In the genomic region with DNA sequence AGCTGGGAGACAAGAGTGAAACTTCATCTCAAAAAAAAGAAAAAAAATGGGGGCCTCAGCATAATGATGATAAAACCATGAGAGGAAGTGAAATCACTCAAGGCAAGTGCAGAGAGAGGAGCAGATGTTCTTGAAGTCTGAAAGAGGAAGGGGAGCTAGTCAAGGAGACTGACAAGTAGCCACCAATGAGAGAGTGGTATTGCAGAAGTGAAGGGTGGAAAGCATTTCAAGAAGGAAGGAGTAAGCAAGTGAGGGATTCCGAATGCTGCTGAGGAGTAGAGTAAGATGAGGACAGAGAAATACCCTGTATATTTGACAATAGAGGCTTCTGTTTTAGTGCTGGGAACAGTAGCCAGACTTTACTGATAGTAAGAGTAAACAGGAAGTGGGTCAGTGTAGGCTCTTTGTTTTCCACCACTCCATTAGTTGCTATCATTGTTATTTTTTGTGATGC, we compare ENCODE assay signal across 1 cellular context.
A peak's percentile ranks its signal among the peaks of the same experiment; 100 is the strongest.
TF ChIP-seq lines count a peak whose summit lies in the region.

No MANE protein-coding gene starts in this region.

TF ChIP-seq in GM12878, 131 proteins besides CTCF, POLR2A, EP300 and RAD21 (continued from another document and continues in another):
- TF ChIP-seq, protein P1, sequence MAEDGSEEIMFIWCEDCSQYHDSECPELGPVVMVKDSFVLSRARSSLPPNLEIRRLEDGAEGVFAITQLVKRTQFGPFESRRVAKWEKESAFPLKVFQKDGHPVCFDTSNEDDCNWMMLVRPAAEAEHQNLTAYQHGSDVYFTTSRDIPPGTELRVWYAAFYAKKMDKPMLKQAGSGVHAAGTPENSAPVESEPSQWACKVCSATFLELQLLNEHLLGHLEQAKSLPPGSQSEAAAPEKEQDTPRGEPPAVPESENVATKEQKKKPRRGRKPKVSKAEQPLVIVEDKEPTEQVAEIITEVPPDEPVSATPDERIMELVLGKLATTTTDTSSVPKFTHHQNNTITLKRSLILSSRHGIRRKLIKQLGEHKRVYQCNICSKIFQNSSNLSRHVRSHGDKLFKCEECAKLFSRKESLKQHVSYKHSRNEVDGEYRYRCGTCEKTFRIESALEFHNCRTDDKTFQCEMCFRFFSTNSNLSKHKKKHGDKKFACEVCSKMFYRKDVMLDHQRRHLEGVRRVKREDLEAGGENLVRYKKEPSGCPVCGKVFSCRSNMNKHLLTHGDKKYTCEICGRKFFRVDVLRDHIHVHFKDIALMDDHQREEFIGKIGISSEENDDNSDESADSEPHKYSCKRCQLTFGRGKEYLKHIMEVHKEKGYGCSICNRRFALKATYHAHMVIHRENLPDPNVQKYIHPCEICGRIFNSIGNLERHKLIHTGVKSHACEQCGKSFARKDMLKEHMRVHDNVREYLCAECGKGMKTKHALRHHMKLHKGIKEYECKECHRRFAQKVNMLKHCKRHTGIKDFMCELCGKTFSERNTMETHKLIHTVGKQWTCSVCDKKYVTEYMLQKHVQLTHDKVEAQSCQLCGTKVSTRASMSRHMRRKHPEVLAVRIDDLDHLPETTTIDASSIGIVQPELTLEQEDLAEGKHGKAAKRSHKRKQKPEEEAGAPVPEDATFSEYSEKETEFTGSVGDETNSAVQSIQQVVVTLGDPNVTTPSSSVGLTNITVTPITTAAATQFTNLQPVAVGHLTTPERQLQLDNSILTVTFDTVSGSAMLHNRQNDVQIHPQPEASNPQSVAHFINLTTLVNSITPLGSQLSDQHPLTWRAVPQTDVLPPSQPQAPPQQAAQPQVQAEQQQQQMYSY (CRISPR knock-in tag; IDR thresholded peaks at IDR 0.05): no peak
- TF ChIP-seq CBX3 (IDR thresholded peaks at IDR 0.05; ENCODE audit: borderline replicate concordance, low read depth) (no peak), RELA (IDR thresholded peaks at IDR 0.05; ENCODE audit: borderline replicate concordance, partially characterized antibody) (no peak), BRCA1 (IDR thresholded peaks at IDR 0.05; ENCODE audit: low read depth, low read length) (no peak), YY1 (IDR thresholded peaks at IDR 0.05; ENCODE audit: low read depth, low read length) (no peak; the same call in 1 of the 2 replicates), FOXK2 (IDR thresholded peaks at IDR 0.05) (no peak), KDM1A (IDR thresholded peaks at IDR 0.05; ENCODE audit: borderline replicate concordance) (no peak), CHD2 (IDR thresholded peaks at IDR 0.05; ENCODE audit: borderline replicate concordance, low read depth, low read length) (no peak), ATF7 (IDR thresholded peaks at IDR 0.05; ENCODE audit: low read depth) (0 out of 2 replicates have a peak, but pooled peaks have one; percentile 37), JUNB (IDR thresholded peaks at IDR 0.05) (no peak), ASH2L (IDR thresholded peaks at IDR 0.05; ENCODE audit: borderline replicate concordance, low read depth) (no peak), POLR2AphosphoS5 (IDR thresholded peaks at IDR 0.05; ENCODE audit: low read length) (0 out of 2 replicates have a peak, but pooled peaks have one; percentile 46), HDAC6 (IDR thresholded peaks at IDR 0.05; ENCODE audit: unreplicated experiment) (no peak), RUNX3 (IDR thresholded peaks at IDR 0.05; ENCODE audit: low read length) (peak; percentile 44; the same call in 1 of the 2 replicates), MEF2A (IDR thresholded peaks at IDR 0.05; ENCODE audit: insufficient read depth, low read depth, low read length) (no peak), DPF2 (IDR thresholded peaks at IDR 0.05) (no peak), SMAD5 (IDR thresholded peaks at IDR 0.05; ENCODE audit: low read depth) (no peak), HDGF (IDR thresholded peaks at IDR 0.05) (peak; percentile 53; the same call in 1 of the 2 replicates), ZNF384 (IDR thresholded peaks at IDR 0.05; ENCODE audit: borderline replicate concordance, low read depth, low read length) (peak; percentile 81), ZNF274 (IDR thresholded peaks at IDR 0.05; ENCODE audit: insufficient read depth, insufficient read length) (no peak), NRF1 (conservative IDR thresholded peaks at IDR 0.05; ENCODE audit: low read depth, low read length) (no peak), CHD4 (IDR thresholded peaks at IDR 0.05) (no peak), LARP7 (IDR thresholded peaks at IDR 0.05) (no peak), WRNIP1 (IDR thresholded peaks at IDR 0.05; ENCODE audit: borderline replicate concordance, low read depth, low read length) (no peak)
- TF ChIP-seq, protein P2, sequence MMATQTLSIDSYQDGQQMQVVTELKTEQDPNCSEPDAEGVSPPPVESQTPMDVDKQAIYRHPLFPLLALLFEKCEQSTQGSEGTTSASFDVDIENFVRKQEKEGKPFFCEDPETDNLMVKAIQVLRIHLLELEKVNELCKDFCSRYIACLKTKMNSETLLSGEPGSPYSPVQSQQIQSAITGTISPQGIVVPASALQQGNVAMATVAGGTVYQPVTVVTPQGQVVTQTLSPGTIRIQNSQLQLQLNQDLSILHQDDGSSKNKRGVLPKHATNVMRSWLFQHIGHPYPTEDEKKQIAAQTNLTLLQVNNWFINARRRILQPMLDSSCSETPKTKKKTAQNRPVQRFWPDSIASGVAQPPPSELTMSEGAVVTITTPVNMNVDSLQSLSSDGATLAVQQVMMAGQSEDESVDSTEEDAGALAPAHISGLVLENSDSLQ (IDR thresholded peaks at IDR 0.05): peak; percentile 82
- TF ChIP-seq, protein P3, sequence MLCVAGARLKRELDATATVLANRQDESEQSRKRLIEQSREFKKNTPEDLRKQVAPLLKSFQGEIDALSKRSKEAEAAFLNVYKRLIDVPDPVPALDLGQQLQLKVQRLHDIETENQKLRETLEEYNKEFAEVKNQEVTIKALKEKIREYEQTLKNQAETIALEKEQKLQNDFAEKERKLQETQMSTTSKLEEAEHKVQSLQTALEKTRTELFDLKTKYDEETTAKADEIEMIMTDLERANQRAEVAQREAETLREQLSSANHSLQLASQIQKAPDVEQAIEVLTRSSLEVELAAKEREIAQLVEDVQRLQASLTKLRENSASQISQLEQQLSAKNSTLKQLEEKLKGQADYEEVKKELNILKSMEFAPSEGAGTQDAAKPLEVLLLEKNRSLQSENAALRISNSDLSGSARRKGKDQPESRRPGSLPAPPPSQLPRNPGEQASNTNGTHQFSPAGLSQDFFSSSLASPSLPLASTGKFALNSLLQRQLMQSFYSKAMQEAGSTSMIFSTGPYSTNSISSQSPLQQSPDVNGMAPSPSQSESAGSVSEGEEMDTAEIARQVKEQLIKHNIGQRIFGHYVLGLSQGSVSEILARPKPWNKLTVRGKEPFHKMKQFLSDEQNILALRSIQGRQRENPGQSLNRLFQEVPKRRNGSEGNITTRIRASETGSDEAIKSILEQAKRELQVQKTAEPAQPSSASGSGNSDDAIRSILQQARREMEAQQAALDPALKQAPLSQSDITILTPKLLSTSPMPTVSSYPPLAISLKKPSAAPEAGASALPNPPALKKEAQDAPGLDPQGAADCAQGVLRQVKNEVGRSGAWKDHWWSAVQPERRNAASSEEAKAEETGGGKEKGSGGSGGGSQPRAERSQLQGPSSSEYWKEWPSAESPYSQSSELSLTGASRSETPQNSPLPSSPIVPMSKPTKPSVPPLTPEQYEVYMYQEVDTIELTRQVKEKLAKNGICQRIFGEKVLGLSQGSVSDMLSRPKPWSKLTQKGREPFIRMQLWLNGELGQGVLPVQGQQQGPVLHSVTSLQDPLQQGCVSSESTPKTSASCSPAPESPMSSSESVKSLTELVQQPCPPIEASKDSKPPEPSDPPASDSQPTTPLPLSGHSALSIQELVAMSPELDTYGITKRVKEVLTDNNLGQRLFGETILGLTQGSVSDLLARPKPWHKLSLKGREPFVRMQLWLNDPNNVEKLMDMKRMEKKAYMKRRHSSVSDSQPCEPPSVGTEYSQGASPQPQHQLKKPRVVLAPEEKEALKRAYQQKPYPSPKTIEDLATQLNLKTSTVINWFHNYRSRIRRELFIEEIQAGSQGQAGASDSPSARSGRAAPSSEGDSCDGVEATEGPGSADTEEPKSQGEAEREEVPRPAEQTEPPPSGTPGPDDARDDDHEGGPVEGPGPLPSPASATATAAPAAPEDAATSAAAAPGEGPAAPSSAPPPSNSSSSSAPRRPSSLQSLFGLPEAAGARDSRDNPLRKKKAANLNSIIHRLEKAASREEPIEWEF (IDR thresholded peaks at IDR 0.05; ENCODE audit: insufficient replicate concordance, low read depth, low read length): no peak
- TF ChIP-seq, protein P4, sequence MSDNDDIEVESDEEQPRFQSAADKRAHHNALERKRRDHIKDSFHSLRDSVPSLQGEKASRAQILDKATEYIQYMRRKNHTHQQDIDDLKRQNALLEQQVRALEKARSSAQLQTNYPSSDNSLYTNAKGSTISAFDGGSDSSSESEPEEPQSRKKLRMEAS (IDR thresholded peaks at IDR 0.05; ENCODE audit: low read depth, low read length): no peak
- TF ChIP-seq, protein P5, sequence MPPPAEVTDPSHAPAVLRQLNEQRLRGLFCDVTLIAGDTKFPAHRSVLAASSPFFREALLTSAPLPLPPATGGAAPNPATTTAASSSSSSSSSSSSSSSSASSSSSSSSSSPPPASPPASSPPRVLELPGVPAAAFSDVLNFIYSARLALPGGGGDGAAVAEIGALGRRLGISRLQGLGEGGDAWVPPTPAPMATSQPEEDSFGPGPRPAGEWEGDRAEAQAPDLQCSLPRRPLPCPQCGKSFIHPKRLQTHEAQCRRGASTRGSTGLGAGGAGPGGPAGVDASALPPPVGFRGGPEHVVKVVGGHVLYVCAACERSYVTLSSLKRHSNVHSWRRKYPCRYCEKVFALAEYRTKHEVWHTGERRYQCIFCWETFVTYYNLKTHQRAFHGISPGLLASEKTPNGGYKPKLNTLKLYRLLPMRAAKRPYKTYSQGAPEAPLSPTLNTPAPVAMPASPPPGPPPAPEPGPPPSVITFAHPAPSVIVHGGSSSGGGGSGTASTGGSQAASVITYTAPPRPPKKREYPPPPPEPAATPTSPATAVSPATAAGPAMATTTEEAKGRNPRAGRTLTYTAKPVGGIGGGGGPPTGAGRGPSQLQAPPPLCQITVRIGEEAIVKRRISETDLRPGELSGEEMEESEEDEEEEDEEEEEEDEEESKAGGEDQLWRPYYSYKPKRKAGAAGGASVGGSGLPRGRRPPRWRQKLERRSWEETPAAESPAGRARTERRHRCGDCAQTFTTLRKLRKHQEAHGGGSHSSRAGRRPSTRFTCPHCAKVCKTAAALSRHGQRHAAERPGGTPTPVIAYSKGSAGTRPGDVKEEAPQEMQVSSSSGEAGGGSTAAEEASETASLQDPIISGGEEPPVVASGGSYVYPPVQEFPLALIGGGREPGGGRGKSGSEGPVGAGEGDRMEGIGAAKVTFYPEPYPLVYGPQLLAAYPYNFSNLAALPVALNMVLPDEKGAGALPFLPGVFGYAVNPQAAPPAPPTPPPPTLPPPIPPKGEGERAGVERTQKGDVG (CRISPR knock-in tag; IDR thresholded peaks at IDR 0.05): no peak
- TF ChIP-seq, protein P6, sequence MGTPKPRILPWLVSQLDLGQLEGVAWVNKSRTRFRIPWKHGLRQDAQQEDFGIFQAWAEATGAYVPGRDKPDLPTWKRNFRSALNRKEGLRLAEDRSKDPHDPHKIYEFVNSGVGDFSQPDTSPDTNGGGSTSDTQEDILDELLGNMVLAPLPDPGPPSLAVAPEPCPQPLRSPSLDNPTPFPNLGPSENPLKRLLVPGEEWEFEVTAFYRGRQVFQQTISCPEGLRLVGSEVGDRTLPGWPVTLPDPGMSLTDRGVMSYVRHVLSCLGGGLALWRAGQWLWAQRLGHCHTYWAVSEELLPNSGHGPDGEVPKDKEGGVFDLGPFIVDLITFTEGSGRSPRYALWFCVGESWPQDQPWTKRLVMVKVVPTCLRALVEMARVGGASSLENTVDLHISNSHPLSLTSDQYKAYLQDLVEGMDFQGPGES (IDR thresholded peaks at IDR 0.05): no peak
- TF ChIP-seq, protein P7, sequence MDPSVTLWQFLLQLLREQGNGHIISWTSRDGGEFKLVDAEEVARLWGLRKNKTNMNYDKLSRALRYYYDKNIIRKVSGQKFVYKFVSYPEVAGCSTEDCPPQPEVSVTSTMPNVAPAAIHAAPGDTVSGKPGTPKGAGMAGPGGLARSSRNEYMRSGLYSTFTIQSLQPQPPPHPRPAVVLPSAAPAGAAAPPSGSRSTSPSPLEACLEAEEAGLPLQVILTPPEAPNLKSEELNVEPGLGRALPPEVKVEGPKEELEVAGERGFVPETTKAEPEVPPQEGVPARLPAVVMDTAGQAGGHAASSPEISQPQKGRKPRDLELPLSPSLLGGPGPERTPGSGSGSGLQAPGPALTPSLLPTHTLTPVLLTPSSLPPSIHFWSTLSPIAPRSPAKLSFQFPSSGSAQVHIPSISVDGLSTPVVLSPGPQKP (IDR thresholded peaks at IDR 0.05; ENCODE audit: low read depth, low read length): no peak
- TF ChIP-seq, protein P8, sequence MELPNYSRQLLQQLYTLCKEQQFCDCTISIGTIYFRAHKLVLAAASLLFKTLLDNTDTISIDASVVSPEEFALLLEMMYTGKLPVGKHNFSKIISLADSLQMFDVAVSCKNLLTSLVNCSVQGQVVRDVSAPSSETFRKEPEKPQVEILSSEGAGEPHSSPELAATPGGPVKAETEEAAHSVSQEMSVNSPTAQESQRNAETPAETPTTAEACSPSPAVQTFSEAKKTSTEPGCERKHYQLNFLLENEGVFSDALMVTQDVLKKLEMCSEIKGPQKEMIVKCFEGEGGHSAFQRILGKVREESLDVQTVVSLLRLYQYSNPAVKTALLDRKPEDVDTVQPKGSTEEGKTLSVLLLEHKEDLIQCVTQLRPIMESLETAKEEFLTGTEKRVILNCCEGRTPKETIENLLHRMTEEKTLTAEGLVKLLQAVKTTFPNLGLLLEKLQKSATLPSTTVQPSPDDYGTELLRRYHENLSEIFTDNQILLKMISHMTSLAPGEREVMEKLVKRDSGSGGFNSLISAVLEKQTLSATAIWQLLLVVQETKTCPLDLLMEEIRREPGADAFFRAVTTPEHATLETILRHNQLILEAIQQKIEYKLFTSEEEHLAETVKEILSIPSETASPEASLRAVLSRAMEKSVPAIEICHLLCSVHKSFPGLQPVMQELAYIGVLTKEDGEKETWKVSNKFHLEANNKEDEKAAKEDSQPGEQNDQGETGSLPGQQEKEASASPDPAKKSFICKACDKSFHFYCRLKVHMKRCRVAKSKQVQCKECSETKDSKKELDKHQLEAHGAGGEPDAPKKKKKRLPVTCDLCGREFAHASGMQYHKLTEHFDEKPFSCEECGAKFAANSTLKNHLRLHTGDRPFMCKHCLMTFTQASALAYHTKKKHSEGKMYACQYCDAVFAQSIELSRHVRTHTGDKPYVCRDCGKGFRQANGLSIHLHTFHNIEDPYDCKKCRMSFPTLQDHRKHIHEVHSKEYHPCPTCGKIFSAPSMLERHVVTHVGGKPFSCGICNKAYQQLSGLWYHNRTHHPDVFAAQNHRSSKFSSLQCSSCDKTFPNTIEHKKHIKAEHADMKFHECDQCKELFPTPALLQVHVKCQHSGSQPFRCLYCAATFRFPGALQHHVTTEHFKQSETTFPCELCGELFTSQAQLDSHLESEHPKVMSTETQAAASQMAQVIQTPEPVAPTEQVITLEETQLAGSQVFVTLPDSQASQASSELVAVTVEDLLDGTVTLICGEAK (IDR thresholded peaks at IDR 0.05; ENCODE audit: borderline replicate concordance): peak; percentile 27; the same call in 1 of the 2 replicates
- TF ChIP-seq, protein P9, sequence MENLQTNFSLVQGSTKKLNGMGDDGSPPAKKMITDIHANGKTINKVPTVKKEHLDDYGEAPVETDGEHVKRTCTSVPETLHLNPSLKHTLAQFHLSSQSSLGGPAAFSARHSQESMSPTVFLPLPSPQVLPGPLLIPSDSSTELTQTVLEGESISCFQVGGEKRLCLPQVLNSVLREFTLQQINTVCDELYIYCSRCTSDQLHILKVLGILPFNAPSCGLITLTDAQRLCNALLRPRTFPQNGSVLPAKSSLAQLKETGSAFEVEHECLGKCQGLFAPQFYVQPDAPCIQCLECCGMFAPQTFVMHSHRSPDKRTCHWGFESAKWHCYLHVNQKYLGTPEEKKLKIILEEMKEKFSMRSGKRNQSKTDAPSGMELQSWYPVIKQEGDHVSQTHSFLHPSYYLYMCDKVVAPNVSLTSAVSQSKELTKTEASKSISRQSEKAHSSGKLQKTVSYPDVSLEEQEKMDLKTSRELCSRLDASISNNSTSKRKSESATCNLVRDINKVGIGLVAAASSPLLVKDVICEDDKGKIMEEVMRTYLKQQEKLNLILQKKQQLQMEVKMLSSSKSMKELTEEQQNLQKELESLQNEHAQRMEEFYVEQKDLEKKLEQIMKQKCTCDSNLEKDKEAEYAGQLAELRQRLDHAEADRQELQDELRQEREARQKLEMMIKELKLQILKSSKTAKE (IDR thresholded peaks at IDR 0.05; ENCODE audit: low read depth, poor library complexity, severe bottlenecking): peak; percentile 44
